11 cellular contexts compared by ENCODE assay signal in the genomic region with DNA sequence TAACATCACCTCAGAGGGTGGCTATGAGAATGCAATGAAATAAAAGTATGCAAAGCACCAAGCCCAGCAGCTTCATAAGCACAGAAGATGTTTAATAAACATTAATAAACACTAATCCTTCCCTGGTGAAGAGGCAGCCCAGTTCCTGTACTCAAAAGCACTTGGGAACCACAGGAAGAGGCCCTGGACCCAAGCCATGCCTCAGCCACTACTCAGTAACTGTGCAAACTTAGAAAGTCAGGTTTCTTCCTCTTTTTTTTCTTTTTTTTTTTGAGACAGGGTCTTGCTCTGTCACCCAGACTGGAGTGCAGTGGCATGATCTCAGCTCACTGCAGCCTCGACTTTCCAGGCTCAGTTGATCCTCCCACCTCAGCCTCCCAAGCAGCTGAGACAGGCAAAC. TPM values are rescaled to one million over a fixed set of nuclear protein-coding genes. Genes with fewer than 3 reads are reported as not detected.
DNase-seq lines count a peak whose midpoint lies in the region; ATAC-seq and TF ChIP-seq lines count a peak whose summit lies in the region.
"Had no signal": no experiment of that assay in that cellular context is flagged by ENCODE, and none has a peak within 500 bp of the region (broad histone marks: within the 10 kb centered on the region; RNA-seq: fewer than 3 reads in every experiment).

No MANE protein-coding gene starts in this region.

- H3K27me3 ChIP-seq in heart left ventricle (no peaks in the 10 kb centered on the region), OCI-LY3 (ENCODE audit: low read depth, low read length) (no peaks in the 10 kb centered on the region), esophagus squamous epithelium (no peaks in the 10 kb centered on the region), tibial artery (no peaks in the 10 kb centered on the region)

- TF ChIP-seq POLR2A in heart left ventricle (IDR thresholded peaks at IDR 0.05) (no peak), esophagus squamous epithelium (IDR thresholded peaks at IDR 0.05) (no peak)

- no peak for TF ChIP-seq CTCF in heart left ventricle (IDR thresholded peaks at IDR 0.05)
- no peak for TF ChIP-seq CTCF in OCI-LY3 (IDR thresholded peaks at IDR 0.05; ENCODE audit: low read depth, low read length)
- no peak for TF ChIP-seq CTCF in esophagus squamous epithelium (IDR thresholded peaks at IDR 0.05)
- TF ChIP-seq CTCF in tibial artery (IDR thresholded peaks at IDR 0.05): no peak

- H3K4me2 ChIP-seq in OCI-LY3 (ENCODE audit: low read length): peak overlapping the region; percentile 93

- peaks cover 89% of the 10 kb centered on the region for H4K20me1 ChIP-seq in OCI-LY3 (ENCODE audit: insufficient read depth, low read length)

- no peak overlapping the region for H2AFZ ChIP-seq in OCI-LY3 (ENCODE audit: low read depth, low read length)

- H3K36me3 ChIP-seq in heart left ventricle: peaks cover 0 to 31% (median 0%) of the 10 kb centered on the region in 9 donors
- H3K36me3 ChIP-seq in OCI-LY3 (replicated peaks; ENCODE audit: low read depth, low read length): peaks cover 81% of the 10 kb centered on the region
- peaks cover 0 to 14% (median 0%) of the 10 kb centered on the region in 3 donors for H3K36me3 ChIP-seq in esophagus squamous epithelium
- H3K36me3 ChIP-seq in tibial artery: no peaks in the 10 kb centered on the region

- peak overlapping the region; percentile 92 for H3K9ac ChIP-seq in OCI-LY3 (ENCODE audit: low read length)

- peak overlapping the region in 7 of 12 donors; percentile 2 to 50 (median 20) for H3K27ac ChIP-seq in heart left ventricle
- peak overlapping the region; percentile 99 for H3K27ac ChIP-seq in OCI-LY3 (ENCODE audit: low read length)
- H3K27ac ChIP-seq in esophagus squamous epithelium: peak overlapping the region in 3 of 4 donors; percentile 1 to 26 (median 6)
- H3K27ac ChIP-seq in tibial artery: peak overlapping the region; percentile 95 to 97
- H3K27ac ChIP-seq: RWPE1 had no signal

- H3K9me3 ChIP-seq in heart left ventricle (no peaks in the 10 kb centered on the region), OCI-LY3 (ENCODE audit: insufficient read depth, low read length) (no peaks in the 10 kb centered on the region), esophagus squamous epithelium (no peaks in the 10 kb centered on the region), tibial artery (no peaks in the 10 kb centered on the region)

- peak overlapping the region in 1 of 12 donors; percentile 9 for H3K4me3 ChIP-seq in heart left ventricle
- peak overlapping the region; percentile 91 for H3K4me3 ChIP-seq in OCI-LY3 (ENCODE audit: low read length)
- no peak overlapping the region for H3K4me3 ChIP-seq in esophagus squamous epithelium
- no peak overlapping the region for H3K4me3 ChIP-seq in tibial artery

- H3K4me1 ChIP-seq in heart left ventricle (peaks cover 18 to 94% (median 75%) of the 10 kb centered on the region in 12 donors), OCI-LY3 (ENCODE audit: low read length) (peaks cover 82% of the 10 kb centered on the region), esophagus squamous epithelium (peaks cover 22 to 97% (median 58%) of the 10 kb centered on the region in 3 donors), tibial artery (peaks cover 0 to 94% (median 64%) of the 10 kb centered on the region in 4 donors)

- 34 to 55% (median 46%) methylated on average over 1 of the region's 1 CpG for WGBS in heart left ventricle, 4 donors
- 50 to 60% methylated on average over 1 of the region's 1 CpG for WGBS in esophagus squamous epithelium, 2 donors

- no peak for ATAC-seq in heart left ventricle
- ATAC-seq in HG02885 (IDR thresholded peaks at IDR 0.05; ENCODE audit: poor library complexity, unreplicated experiment): no peak

- peak in 3 of 5 donors; percentile 49 to 62 (median 55) for DNase-seq in heart left ventricle
- DNase-seq in cardiac septum (ENCODE audit: low spot score): no peak
- DNase-seq in esophagus squamous epithelium (lab: John Stamatoyannopoulos, UW): no peak
- DNase-seq in tibial artery: peak in 1 of 2 donors; percentile 49
- DNase-seq in NCI-H446 (lab: John Stamatoyannopoulos, UW): no peak
- no peak for DNase-seq in HuH-7 (ENCODE audit: low spot score)
- DNase-seq: glutamatergic neuron, NCI-H1105 treated with DMSO at 0.1 percent for 48 hours had no signal

- H3K79me2 ChIP-seq in OCI-LY3 (ENCODE audit: low read length): peaks cover 97% of the 10 kb centered on the region

- intact Hi-C loops in heart left ventricle (cut with DNase I): loop anchor here in 9 of 10 donors (5.0 to 10.0 kb wide), 5 partner anchors 33 to 55 kb away; no protein-coding TSS in a partner anchor
- intact Hi-C loops in cardiac septum (cut with DNase I): loop anchor here (5.0 kb wide), 1 partner anchor 33 kb away; no protein-coding TSS in a partner anchor
- intact Hi-C loops in esophagus squamous epithelium (cut with DNase I): no loop called here
- intact Hi-C loops in tibial artery (cut with DNase I; ENCODE audit: low total_unique reads): no loop called here

RNA-seq across cellular contexts. Expression of a gene that starts 5.3 kb away (rescaled TPM):
- total RNA-seq in heart left ventricle (100 to 1,000 TPM in 1 of 9 donors, 10 to 100 TPM in 8; 26.3 to 105 (median 70.4) TPM), cardiac septum (66.2 TPM), esophagus squamous epithelium (10 to 100 TPM; 36.2 to 48.1 (median 43.2) TPM)
- 10 to 100 TPM; 35.1 to 38.2 TPM for polyA plus RNA-seq in heart left ventricle

Comparison
In these comparisons a context has a peak if more than half of its experiments do, and no peak if none do; other contexts are left out.
1. DNase-seq: peak in heart left ventricle (3 of 5); none in cardiac septum (single experiment), esophagus squamous epithelium (single experiment), NCI-H446 (0 of 2) and HuH-7 (single experiment).
2. H3K27ac ChIP-seq: peak in every context shown above with its lines; median percentile 99 in OCI-LY3; 96 in tibial artery; 20 in heart left ventricle; 6 in esophagus squamous epithelium.
3. intact Hi-C loops: an anchor here in heart left ventricle (5.0 to 10.0 kb wide) and cardiac septum (5.0 kb wide); none called in esophagus squamous epithelium and tibial artery.